8 cellular contexts compared by ENCODE assay signal in genomic region chr2:88329815-88330603, GRCh38.
DNase-seq lines count a peak whose midpoint lies in the region; ATAC-seq lines count a peak whose summit lies in the region.

No MANE protein-coding gene starts in this region.

- ATAC-seq in GM19324 (IDR thresholded peaks at IDR 0.05; ENCODE audit: low FRiP score, unreplicated experiment), result peak; percentile 70
- ATAC-seq in HG03045 (IDR thresholded peaks at IDR 0.05; ENCODE audit: unreplicated experiment), result peak; percentile 80

- no peak overlapping the region for H3K27ac Mint-ChIP-seq in activated CD4-positive, alpha-beta memory T cell treated with anti-CD3 and anti-CD28 coated beads, Interleukin-2, amount 10 ng/mL, durations not matched to agents 7 days and 5 days

- H3K4me1 Mint-ChIP-seq in activated CD4-positive, alpha-beta memory T cell treated with anti-CD3 and anti-CD28 coated beads, Interleukin-2, amount 10 ng/mL, durations not matched to agents 7 days and 5 days, result no peaks in the 10 kb centered on the region

- DNase-seq in NCI-H526 treated with DMSO at 0.1 percent for 48 hours (lab: John Stamatoyannopoulos, UW), result peak; percentile 46
- peak; percentile 91 for DNase-seq in left kidney (ENCODE audit: low read depth, low spot score)
- no peak for DNase-seq in activated CD4-positive, alpha-beta memory T cell treated with anti-CD3 and anti-CD28 coated beads, Interleukin-2, amount 10 ng/mL, durations not matched to agents 7 days and 5 days
- no peak for DNase-seq in ACHN
- DNase-seq in retina, result no peak
- no peak for DNase-seq in NCI-H2227 (lab: John Stamatoyannopoulos, UW; ENCODE audit: unreplicated experiment)

- H3K9me3 Mint-ChIP-seq in activated CD4-positive, alpha-beta memory T cell treated with anti-CD3 and anti-CD28 coated beads, Interleukin-2, amount 10 ng/mL, durations not matched to agents 7 days and 5 days, result no peaks in the 10 kb centered on the region

- CTCF ChIA-PET in activated CD4-positive, alpha-beta memory T cell treated with anti-CD3 and anti-CD28 coated beads, Interleukin-2, amount 10 ng/mL, durations not matched to agents 7 days and 5 days (lab: Charles Lee), result no interaction called here

- no peaks in the 10 kb centered on the region for H3K36me3 Mint-ChIP-seq in activated CD4-positive, alpha-beta memory T cell treated with anti-CD3 and anti-CD28 coated beads, Interleukin-2, amount 10 ng/mL, durations not matched to agents 7 days and 5 days (ENCODE audit: low read depth)

- peaks cover 24% of the 10 kb centered on the region for H3K27me3 Mint-ChIP-seq in activated CD4-positive, alpha-beta memory T cell treated with anti-CD3 and anti-CD28 coated beads, Interleukin-2, amount 10 ng/mL, durations not matched to agents 7 days and 5 days

- POLR2A ChIA-PET in activated CD4-positive, alpha-beta memory T cell treated with anti-CD3 and anti-CD28 coated beads, Interleukin-2, amount 10 ng/mL, durations not matched to agents 7 days and 5 days (lab: Charles Lee), result no interaction called here

- H3K4me3 Mint-ChIP-seq in activated CD4-positive, alpha-beta memory T cell treated with anti-CD3 and anti-CD28 coated beads, Interleukin-2, amount 10 ng/mL, durations not matched to agents 7 days and 5 days, result no peak overlapping the region

- in situ Hi-C loops in ACHN (cut with HindIII; ENCODE audit: low pct_ligation_motif_present, low pct_unique_long_range_greater_than_20kb, low sequenced_read_pairs), result no loop called here

Comparison
In these comparisons a context has a peak if more than half of its experiments do, and no peak if none do; other contexts are left out.
1. DNase-seq: peak in NCI-H526 treated with DMSO at 0.1 percent for 48 hours (single experiment) and left kidney (single experiment); none in activated CD4-positive, alpha-beta memory T cell treated with anti-CD3 and anti-CD28 coated beads, Interleukin-2, amount 10 ng/mL, durations not matched to agents 7 days and 5 days (single experiment), ACHN (single experiment), retina (single experiment) and NCI-H2227 (single experiment).